ENCODE assay signal across 13 cellular contexts in the genomic region with DNA sequence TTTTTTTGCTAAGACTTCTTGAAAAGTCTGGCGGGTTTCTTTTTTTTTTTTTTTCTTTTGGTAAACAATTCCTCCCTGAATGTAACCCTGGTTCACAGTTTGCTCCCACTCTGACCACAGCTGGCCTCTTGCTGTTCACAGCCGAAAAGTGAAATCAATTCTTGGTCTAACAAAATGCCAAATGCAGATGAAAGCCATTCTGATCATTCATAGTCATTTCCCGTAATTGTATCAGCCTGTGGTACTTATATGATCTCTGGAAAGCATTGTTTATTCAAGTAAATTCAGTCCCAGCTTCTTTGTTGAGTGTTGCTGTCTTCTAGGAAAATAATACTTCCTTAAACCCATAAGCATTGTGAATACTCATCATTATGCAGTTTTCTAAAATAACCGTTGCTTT.
DNase-seq lines count a peak whose midpoint lies in the region; ATAC-seq and TF ChIP-seq lines count a peak whose summit lies in the region.
"Had no signal": no experiment of that assay in that cellular context is flagged by ENCODE, and none has a peak within 500 bp of the region (broad histone marks: within the 10 kb centered on the region; RNA-seq: fewer than 3 reads in every experiment).

No MANE protein-coding gene starts in this region.

- H3K27me3 ChIP-seq in endodermal cell (ENCODE audit: control insufficient read depth, insufficient read depth, low read length, poor library complexity, severe bottlenecking) (no peaks in the 10 kb centered on the region), neural progenitor cell (no peaks in the 10 kb centered on the region), tibial nerve (no peaks in the 10 kb centered on the region)
- H3K27me3 ChIP-seq: BLaER1 treated with 17β-estradiol and CSF1 and Interleukin-3, amounts not matched to agents 10 nM and 100 nM; right lobe of liver had no signal

- H3K36me3 ChIP-seq in endodermal cell (ENCODE audit: control insufficient read depth, insufficient read depth, low read length), result no peaks in the 10 kb centered on the region
- no peaks in the 10 kb centered on the region for H3K36me3 ChIP-seq in neural progenitor cell
- no peaks in the 10 kb centered on the region for H3K36me3 ChIP-seq in tibial nerve
- H3K36me3 ChIP-seq: BLaER1 treated with 17β-estradiol and CSF1 and Interleukin-3, amounts not matched to agents 10 nM and 100 nM; right lobe of liver had no signal

- H3K9ac ChIP-seq in endodermal cell (ENCODE audit: extremely low read depth, low read length, poor library complexity, severe bottlenecking), result no peak overlapping the region
- no peak overlapping the region for H3K9ac ChIP-seq in neural progenitor cell
- H3K9ac ChIP-seq: BLaER1 treated with 17β-estradiol and CSF1 and Interleukin-3, amounts not matched to agents 10 nM and 100 nM had no signal

- H3K4me1 ChIP-seq in endodermal cell (ENCODE audit: control insufficient read depth, insufficient read depth, low read length) (peaks cover 6% of the 10 kb centered on the region), neural progenitor cell (peaks cover 8% of the 10 kb centered on the region), tibial nerve (peaks cover 0 to 28% (median 2%) of the 10 kb centered on the region in 4 donors)
- H3K4me1 ChIP-seq: BLaER1 treated with 17β-estradiol and CSF1 and Interleukin-3, amounts not matched to agents 10 nM and 100 nM; right lobe of liver had no signal

- no peak for TF ChIP-seq POLR2A in tibial nerve (IDR thresholded peaks at IDR 0.05)

- no peaks in the 10 kb centered on the region for H3K9me3 Mint-ChIP-seq in endodermal cell
- H3K9me3 Mint-ChIP-seq in neural progenitor cell, result no peaks in the 10 kb centered on the region

- no peaks in the 10 kb centered on the region for H3K79me2 ChIP-seq in neural progenitor cell (ENCODE audit: low read depth)

- H3K27ac ChIP-seq in endodermal cell (ENCODE audit: low read depth, low read length) (peak overlapping the region; percentile 40), neural progenitor cell (peak overlapping the region; percentile 5), tibial nerve (peak overlapping the region in 1 of 4 donors; percentile 50)
- H3K27ac ChIP-seq: BLaER1 treated with 17β-estradiol and CSF1 and Interleukin-3, amounts not matched to agents 10 nM and 100 nM; right lobe of liver had no signal

- no peaks in the 10 kb centered on the region for H4K20me1 ChIP-seq in neural progenitor cell (ENCODE audit: low read depth)
- H4K20me1 ChIP-seq: BLaER1 treated with 17β-estradiol and CSF1 and Interleukin-3, amounts not matched to agents 10 nM and 100 nM had no signal

- H3K4me1 Mint-ChIP-seq in endodermal cell (peaks cover 18% of the 10 kb centered on the region), neural progenitor cell (peaks cover 30% of the 10 kb centered on the region)

- TF ChIP-seq EP300 in tibial nerve (IDR thresholded peaks at IDR 0.05), result no peak

- H3K27ac Mint-ChIP-seq in endodermal cell (no peak overlapping the region), neural progenitor cell (peak overlapping the region; percentile 90)

- H3K27me3 Mint-ChIP-seq in endodermal cell (ENCODE audit: insufficient read depth) (no peaks in the 10 kb centered on the region), neural progenitor cell (ENCODE audit: insufficient read depth, low read depth) (no peaks in the 10 kb centered on the region)

- no peak overlapping the region for H2AFZ ChIP-seq in neural progenitor cell (replicated peaks)

- in situ Hi-C loops in G401 (cut with HindIII; ENCODE audit: low sequenced_read_pairs), result no loop called here

- no peak overlapping the region for H3K4me2 ChIP-seq in neural progenitor cell
- H3K4me2 ChIP-seq: BLaER1 treated with 17β-estradiol and CSF1 and Interleukin-3, amounts not matched to agents 10 nM and 100 nM had no signal

- ATAC-seq in HG02678 (IDR thresholded peaks at IDR 0.05; ENCODE audit: unreplicated experiment), result no peak

- H3K9me3 ChIP-seq in endodermal cell (ENCODE audit: control insufficient read depth, low read length) (no peaks in the 10 kb centered on the region), neural progenitor cell (ENCODE audit: low read depth) (no peaks in the 10 kb centered on the region), tibial nerve (peaks cover 0 to 11% (median 0%) of the 10 kb centered on the region in 4 donors)
- H3K9me3 ChIP-seq: BLaER1 treated with 17β-estradiol and CSF1 and Interleukin-3, amounts not matched to agents 10 nM and 100 nM; right lobe of liver had no signal

- DNase-seq in EH (ENCODE audit: low read depth), result peak; percentile 34
- DNase-seq in NCI-H146 treated with DMSO at 0.1 percent for 48 hours (lab: John Stamatoyannopoulos, UW; ENCODE audit: unreplicated experiment), result peak; percentile 63
- no peak for DNase-seq in endodermal cell
- no peak for DNase-seq in neural progenitor cell (ENCODE audit: low spot score)
- DNase-seq in tibial nerve (ENCODE audit: low spot score in 2 of 2), result no peak
- no peak for DNase-seq in G401 (ENCODE audit: low spot score)
- no peak for DNase-seq in HT-29 (ENCODE audit: low spot score)
- DNase-seq: activated naive CD4-positive, alpha-beta T cell treated with anti-CD3 and anti-CD28 coated beads, Interleukin-2, amount 50 U/mL, for 16 hours; hippocampal formation; NCI-H1092 treated with DMSO at 0.1 percent for 48 hours; right lobe of liver had no signal

- no peak overlapping the region for H3K4me3 Mint-ChIP-seq in endodermal cell
- H3K4me3 Mint-ChIP-seq in neural progenitor cell, result no peak overlapping the region

- WGBS in endodermal cell (ENCODE audit: insufficient coverage in 1 of 2, insufficient read length in 1 of 2), 2 experiments, result 73% methylated on average over 2 to 4 of the region's 4 CpGs
- 18 to 22% methylated on average over 4 of the region's 4 CpGs for WGBS in tibial nerve, 2 donors

- TF ChIP-seq CTCF in endodermal cell (conservative IDR thresholded peaks at IDR 0.05), result no peak
- no peak for TF ChIP-seq CTCF in neural progenitor cell (IDR thresholded peaks at IDR 0.05)
- TF ChIP-seq CTCF in tibial nerve (IDR thresholded peaks at IDR 0.05), result no peak

- H3K4me3 ChIP-seq in endodermal cell (ENCODE audit: low read length), result no peak overlapping the region
- no peak overlapping the region for H3K4me3 ChIP-seq in neural progenitor cell
- H3K4me3 ChIP-seq in tibial nerve, result peak overlapping the region in 1 of 4 donors; percentile 8
- H3K4me3 ChIP-seq: BLaER1 treated with 17β-estradiol and CSF1 and Interleukin-3, amounts not matched to agents 10 nM and 100 nM; right lobe of liver had no signal

- no peaks in the 10 kb centered on the region for H3F3A ChIP-seq in neural progenitor cell (ENCODE audit: low read depth)

- no peaks in the 10 kb centered on the region for H3K36me3 Mint-ChIP-seq in endodermal cell (ENCODE audit: low read depth)
- no peaks in the 10 kb centered on the region for H3K36me3 Mint-ChIP-seq in neural progenitor cell

Comparison
In these comparisons a context has a peak if more than half of its experiments do, and no peak if none do; other contexts are left out.
1. DNase-seq: peak in EH (single experiment) and NCI-H146 treated with DMSO at 0.1 percent for 48 hours (single experiment); none in endodermal cell (single experiment), neural progenitor cell (single experiment), tibial nerve (0 of 2), G401 (single experiment) and HT-29 (single experiment).